In the genomic region with DNA sequence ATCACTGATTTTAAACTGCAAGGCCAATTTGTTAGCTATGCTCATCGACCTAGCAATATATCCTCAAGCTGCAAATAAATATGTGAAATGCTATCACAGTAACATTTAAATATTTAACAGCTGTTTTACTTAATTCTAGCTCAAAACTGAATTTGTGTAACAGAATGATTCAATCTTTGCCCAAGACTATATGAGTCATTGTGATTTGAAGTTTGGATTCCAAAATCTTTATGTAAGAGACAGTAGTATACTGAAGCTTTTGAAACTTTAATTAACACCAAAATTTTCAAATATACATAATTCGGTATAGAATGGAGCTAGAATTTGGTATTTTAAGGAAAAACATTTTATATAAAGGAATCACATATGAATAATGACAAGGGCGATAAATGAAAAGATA, we compare ENCODE assay signal across 14 cellular contexts.
DNase-seq lines count a peak whose midpoint lies in the region; ATAC-seq lines count a peak whose summit lies in the region.
"Had no signal": no experiment of that assay in that cellular context is flagged by ENCODE, and none has a peak within 500 bp of the region (broad histone marks: within the 10 kb centered on the region; RNA-seq: fewer than 3 reads in every experiment).

No MANE protein-coding gene starts in this region.

- no peak overlapping the region for H3K27ac Mint-ChIP-seq in activated naive CD8-positive, alpha-beta T cell treated with anti-CD3 and anti-CD28 coated beads, Interleukin-2, amount 50 U/mL, for 24 hours

- DNase-seq in ELR (ENCODE audit: low read depth) (peak; percentile 52), amniotic epithelial cell (ENCODE audit: low read depth) (peak; percentile 27), fibroblast of peridontal ligament (ENCODE audit: extremely low read depth) (peak; percentile 87), superior temporal gyrus (ENCODE audit: extremely low spot score) (peak; percentile 57), DMS79 treated with DMSO at 0.1 percent for 48 hours (lab: John Stamatoyannopoulos, UW) (no peak)
- DNase-seq in activated CD4-positive, alpha-beta T cell treated with anti-CD3 and anti-CD28 coated beads for 1 hour: no peak
- DNase-seq in activated naive CD8-positive, alpha-beta T cell treated with anti-CD3 and anti-CD28 coated beads, Interleukin-2, amount 50 U/mL, for 24 hours: no peak
- DNase-seq: COR-L47, NCI-H1092, NCI-H1694 treated with DMSO at 0.1 percent for 48 hours, NCI-H446, PC-9 had no signal

- no peak for ATAC-seq in activated naive CD8-positive, alpha-beta T cell treated with anti-CD3 and anti-CD28 coated beads, Interleukin-2, amount 50 U/mL, for 24 hours
- ATAC-seq: HCT116, Right ventricle myocardium inferior had no signal

- no peaks in the 10 kb centered on the region for H3K27me3 Mint-ChIP-seq in activated naive CD8-positive, alpha-beta T cell treated with anti-CD3 and anti-CD28 coated beads, Interleukin-2, amount 50 U/mL, for 24 hours

- H3K9me3 Mint-ChIP-seq in activated naive CD8-positive, alpha-beta T cell treated with anti-CD3 and anti-CD28 coated beads, Interleukin-2, amount 50 U/mL, for 24 hours: peaks cover 20% of the 10 kb centered on the region

- H3K4me1 Mint-ChIP-seq in activated naive CD8-positive, alpha-beta T cell treated with anti-CD3 and anti-CD28 coated beads, Interleukin-2, amount 50 U/mL, for 24 hours: no peaks in the 10 kb centered on the region

- no peak overlapping the region for H3K4me3 Mint-ChIP-seq in activated naive CD8-positive, alpha-beta T cell treated with anti-CD3 and anti-CD28 coated beads, Interleukin-2, amount 50 U/mL, for 24 hours

- no peaks in the 10 kb centered on the region for H3K36me3 Mint-ChIP-seq in activated naive CD8-positive, alpha-beta T cell treated with anti-CD3 and anti-CD28 coated beads, Interleukin-2, amount 50 U/mL, for 24 hours (ENCODE audit: low read depth)

Comparison
In these comparisons a context has a peak if more than half of its experiments do, and no peak if none do; other contexts are left out.
1. DNase-seq: peak in ELR (single experiment), amniotic epithelial cell (single experiment), fibroblast of peridontal ligament (single experiment) and superior temporal gyrus (single experiment); none in DMS79 treated with DMSO at 0.1 percent for 48 hours (single experiment), activated CD4-positive, alpha-beta T cell treated with anti-CD3 and anti-CD28 coated beads for 1 hour (single experiment) and activated naive CD8-positive, alpha-beta T cell treated with anti-CD3 and anti-CD28 coated beads, Interleukin-2, amount 50 U/mL, for 24 hours (single experiment).